21 cellular contexts compared by ENCODE assay signal in the genomic region with DNA sequence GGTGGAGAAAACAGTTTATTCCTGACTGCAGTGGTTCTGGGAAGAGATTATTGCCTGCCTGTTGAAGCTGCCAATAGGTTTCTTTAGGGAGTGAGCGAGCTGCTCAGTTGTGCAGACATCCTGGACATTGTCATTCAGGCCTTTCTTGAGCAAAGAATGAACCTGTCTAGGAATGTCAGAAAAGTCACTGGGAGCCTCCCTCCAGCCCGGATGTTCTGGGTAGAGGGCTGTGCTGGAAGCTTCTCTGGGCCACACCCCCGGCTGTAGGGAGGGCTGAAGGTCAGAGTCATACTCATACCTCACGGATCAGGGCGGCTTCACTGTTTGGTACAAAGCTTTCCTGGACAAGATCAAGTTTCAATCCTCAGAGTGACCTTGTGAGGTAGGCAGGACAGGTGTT. TPM values are rescaled to one million over a fixed set of nuclear protein-coding genes. Genes with fewer than 3 reads are reported as not detected.
A peak's percentile ranks its signal among the peaks of the same experiment; 100 is the strongest.
DNase-seq lines count a peak whose midpoint lies in the region; ATAC-seq and TF ChIP-seq lines count a peak whose summit lies in the region.
"Had no signal": no experiment of that assay in that cellular context is flagged by ENCODE, and none has a peak within 500 bp of the region (broad histone marks: within the 10 kb centered on the region; RNA-seq: fewer than 3 reads in every experiment).

No MANE protein-coding gene starts in this region.

- ATAC-seq in mucosa of descending colon = peak; percentile 92
- ATAC-seq: PC-3 had no signal

- no peak for TF ChIP-seq RAD21 in SK-N-SH (IDR thresholded peaks at IDR 0.05; ENCODE audit: low read length)

- no peak overlapping the region for H3K9ac ChIP-seq in SK-N-SH
- H3K9ac ChIP-seq: KMS-11 had no signal

- DNase-seq in Peyer's patch (peak in 2 of 3 donors; percentile 74 to 81), glomerular visceral epithelial cell (ENCODE audit: extremely low spot score) (peak; percentile 11), mucosa of descending colon (peak in 2 of 3 donors; percentile 59 to 61), transverse colon (peak; percentile 52), foreskin melanocyte (no peak), NCI-H510A (lab: John Stamatoyannopoulos, UW) (no peak), SK-N-SH (no peak), UCSD-AML1 (lab: John Stamatoyannopoulos, UW; ENCODE audit: unreplicated experiment) (no peak)
- DNase-seq: ACHN; C1 segment of cervical spinal cord; CD8-positive, alpha-beta memory T cell; DMS79; MV-4-11; NCI-H1694 treated with DMSO at 0.1 percent for 48 hours; NCI-H2107; NCI-H2227 treated with DMSO at 0.1 percent for 48 hours; NCI-H524; NCI-H82; PC-3 had no signal

- H2AFZ ChIP-seq in SK-N-SH (ENCODE audit: low read depth) = no peak overlapping the region

- in situ Hi-C loops in transverse colon (cut with MboI; ENCODE audit: low pct_ligation_motif_present in 1 of 4, low pct_unique_long_range_greater_than_20kb in 1 of 4, low sequenced_read_pairs in 3 of 4) = loop anchor here in 1 of 4 donors (25.0 kb wide), 1 partner anchor 577 kb away; no protein-coding TSS in a partner anchor

- POLR2A ChIA-PET in SK-N-SH (lab: Yijun Ruan, JAX) = no interaction called here

- no peaks in the 10 kb centered on the region for H3K9me2 ChIP-seq in SK-N-SH

- TF ChIP-seq POLR2A in Peyer's patch (IDR thresholded peaks at IDR 0.05) (no peak), transverse colon (IDR thresholded peaks at IDR 0.05) (no peak)

- no peak overlapping the region for H3K4me2 ChIP-seq in SK-N-SH
- H3K4me2 ChIP-seq: KMS-11 had no signal

- TF ChIP-seq EP300 in transverse colon (IDR thresholded peaks at IDR 0.05; ENCODE audit: low read depth) = no peak
- TF ChIP-seq EP300 in SK-N-SH (IDR thresholded peaks at IDR 0.05; ENCODE audit: borderline replicate concordance in 1 of 2, low read depth in 1 of 2, low read length in 1 of 2) = no peak

- H3K27me3 ChIP-seq in Peyer's patch (no peaks in the 10 kb centered on the region), transverse colon (no peaks in the 10 kb centered on the region), SK-N-SH (ENCODE audit: insufficient read depth) (peaks cover 14% of the 10 kb centered on the region; the same call in 1 of the 2 replicates)
- H3K27me3 ChIP-seq: SJSA1 had no signal

- H3K79me2 ChIP-seq in SK-N-SH (ENCODE audit: insufficient read depth) = no peaks in the 10 kb centered on the region

- H3K9me3 ChIP-seq in Peyer's patch = no peaks in the 10 kb centered on the region
- H3K9me3 ChIP-seq in mucosa of descending colon = no peaks in the 10 kb centered on the region
- H3K9me3 ChIP-seq in transverse colon = no peaks in the 10 kb centered on the region
- no peaks in the 10 kb centered on the region for H3K9me3 ChIP-seq in SK-N-SH
- H3K9me3 ChIP-seq: SJSA1 had no signal

- 53% methylated on average over 5 of the region's 5 CpGs; no CpG with 5 or more reads in 1 of the 2 donors for WGBS in transverse colon (ENCODE audit: low coverage in 1 of 2), 2 donors
- WGBS in SK-N-SH (ENCODE audit: low lambda C conversion rate) = 65% methylated on average over 4 of the region's 5 CpGs

- H3K4me1 ChIP-seq in Peyer's patch = no peaks in the 10 kb centered on the region
- H3K4me1 ChIP-seq in mucosa of descending colon (ENCODE audit: low read depth) = no peaks in the 10 kb centered on the region
- no peaks in the 10 kb centered on the region for H3K4me1 ChIP-seq in transverse colon
- peaks cover 0 to 5% of the 10 kb centered on the region in 2 experiments; a peak in 1 of 4 replicates for H3K4me1 ChIP-seq in SK-N-SH (ENCODE audit: control insufficient read depth in 1 of 2, insufficient read depth in 2 of 2, low read depth in 1 of 2, low read length in 1 of 2)
- H3K4me1 ChIP-seq: SJSA1 had no signal

- H3K27ac ChIP-seq in Peyer's patch (peak overlapping the region in 1 of 4 donors; percentile 43), transverse colon (no peak overlapping the region), SK-N-SH (ENCODE audit: low read depth in 2 of 2, low read length in 1 of 2) (no peak overlapping the region)
- H3K27ac ChIP-seq: KMS-11, SJSA1 had no signal

- intact Hi-C loops in mucosa of descending colon (cut with DNase I, micrococcal nuclease) (no loop called here), transverse colon (cut with DNase I; ENCODE audit: low total_unique reads) (no loop called here)

- H3K36me3 ChIP-seq in Peyer's patch (no peaks in the 10 kb centered on the region), mucosa of descending colon (ENCODE audit: low read depth) (no peaks in the 10 kb centered on the region), transverse colon (no peaks in the 10 kb centered on the region), SK-N-SH (replicated peaks in 1 of 2; ENCODE audit: control insufficient read depth in 1 of 2, insufficient read depth in 2 of 2, low read length in 1 of 2) (no peaks in the 10 kb centered on the region)
- H3K36me3 ChIP-seq: SJSA1 had no signal

- H4K20me1 ChIP-seq in SK-N-SH (ENCODE audit: insufficient read depth) = no peaks in the 10 kb centered on the region

- CTCF ChIA-PET in SK-N-SH (lab: Yijun Ruan, JAX) = interaction anchor here (0.6 to 3.3 kb wide), 4 partner anchors 25 to 487 kb away, joined by 3 to 13 read pairs (median 5); no protein-coding TSS in a partner anchor

- no peaks in the 10 kb centered on the region for H3F3A ChIP-seq in SK-N-SH (replicated peaks; ENCODE audit: insufficient read depth)

- H3K4me3 ChIP-seq in Peyer's patch (no peak overlapping the region), mucosa of descending colon (no peak overlapping the region), transverse colon (no peak overlapping the region), SK-N-SH (ENCODE audit: low read depth in 2 of 2, low read length in 1 of 2) (no peak overlapping the region)
- H3K4me3 ChIP-seq: SJSA1 had no signal

- TF ChIP-seq CTCF in Peyer's patch (IDR thresholded peaks at IDR 0.05) (no peak), mucosa of descending colon (IDR thresholded peaks at IDR 0.05) (no peak), transverse colon (IDR thresholded peaks at IDR 0.05) (no peak), SK-N-SH (IDR thresholded peaks at IDR 0.05) (no peak)

TF ChIP-seq in SK-N-SH, 30 proteins besides CTCF, POLR2A, EP300 and RAD21:
- TF ChIP-seq, protein P1, sequence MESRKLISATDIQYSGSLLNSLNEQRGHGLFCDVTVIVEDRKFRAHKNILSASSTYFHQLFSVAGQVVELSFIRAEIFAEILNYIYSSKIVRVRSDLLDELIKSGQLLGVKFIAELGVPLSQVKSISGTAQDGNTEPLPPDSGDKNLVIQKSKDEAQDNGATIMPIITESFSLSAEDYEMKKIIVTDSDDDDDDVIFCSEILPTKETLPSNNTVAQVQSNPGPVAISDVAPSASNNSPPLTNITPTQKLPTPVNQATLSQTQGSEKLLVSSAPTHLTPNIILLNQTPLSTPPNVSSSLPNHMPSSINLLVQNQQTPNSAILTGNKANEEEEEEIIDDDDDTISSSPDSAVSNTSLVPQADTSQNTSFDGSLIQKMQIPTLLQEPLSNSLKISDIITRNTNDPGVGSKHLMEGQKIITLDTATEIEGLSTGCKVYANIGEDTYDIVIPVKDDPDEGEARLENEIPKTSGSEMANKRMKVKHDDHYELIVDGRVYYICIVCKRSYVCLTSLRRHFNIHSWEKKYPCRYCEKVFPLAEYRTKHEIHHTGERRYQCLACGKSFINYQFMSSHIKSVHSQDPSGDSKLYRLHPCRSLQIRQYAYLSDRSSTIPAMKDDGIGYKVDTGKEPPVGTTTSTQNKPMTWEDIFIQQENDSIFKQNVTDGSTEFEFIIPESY (IDR thresholded peaks at IDR 0.05; ENCODE audit: borderline replicate concordance, low read depth) = no peak

RNA-seq across cellular contexts. Expression of gene TBC1D2, which starts 33.4 kb away (rescaled TPM):
- 10 to 100 TPM; 28.1 to 68.8 (median 48.4) TPM for total RNA-seq in Peyer's patch
- total RNA-seq in mucosa of descending colon = 10 to 100 TPM; 19.5 to 33.5 (median 26.9) TPM
- total RNA-seq in transverse colon = 100 to 1,000 TPM in 1 of 4 donors, 10 to 100 TPM in 3; 37.7 to 109 (median 55.8) TPM
- polyA plus RNA-seq in SK-N-SH (2012; rRNA removed) = 5.1 and 5.6 TPM in 2 replicates
- polyA plus RNA-seq in SK-N-SH (2012; cell fraction: cytosol; rRNA removed) = 2.1 and 3.2 TPM in 2 replicates
- 9.4 and 10.6 TPM in 2 replicates for polyA plus RNA-seq in SK-N-SH (2012; cell fraction: nucleus; rRNA removed)

Comparison
In these comparisons a context has a peak if more than half of its experiments do, and no peak if none do; other contexts are left out.
1. DNase-seq: peak in Peyer's patch (2 of 3), glomerular visceral epithelial cell (single experiment), mucosa of descending colon (2 of 3) and transverse colon (single experiment); none in foreskin melanocyte (single experiment), NCI-H510A (single experiment), SK-N-SH (single experiment) and UCSD-AML1 (single experiment).